ENCODE assay signal across 1 cellular context in the genomic region with DNA sequence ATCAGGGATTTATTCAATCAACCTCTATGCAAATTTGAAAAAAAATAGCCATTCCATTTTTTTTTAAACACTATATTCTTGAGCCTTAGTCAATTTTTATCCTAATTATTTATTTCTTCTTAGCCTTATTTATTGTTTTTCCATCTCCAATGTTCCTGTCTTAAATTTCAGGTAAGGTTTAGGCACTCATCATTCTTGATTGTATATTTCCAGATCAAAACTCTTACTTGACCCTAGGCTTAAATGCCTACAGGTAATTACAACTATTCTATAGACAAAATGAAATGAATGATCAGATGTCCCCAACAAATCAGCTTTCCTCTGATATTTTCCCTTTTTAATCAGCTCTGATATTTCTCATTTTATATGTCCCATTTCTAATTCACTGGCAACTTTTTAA.
A peak's percentile ranks its signal among the peaks of the same experiment; 100 is the strongest.
TF ChIP-seq lines count a peak whose summit lies in the region.

No MANE protein-coding gene starts in this region.

TF ChIP-seq in WTC11, 78 proteins besides CTCF, POLR2A, EP300 and RAD21 (continued from another document):
- TF ChIP-seq, protein P1, sequence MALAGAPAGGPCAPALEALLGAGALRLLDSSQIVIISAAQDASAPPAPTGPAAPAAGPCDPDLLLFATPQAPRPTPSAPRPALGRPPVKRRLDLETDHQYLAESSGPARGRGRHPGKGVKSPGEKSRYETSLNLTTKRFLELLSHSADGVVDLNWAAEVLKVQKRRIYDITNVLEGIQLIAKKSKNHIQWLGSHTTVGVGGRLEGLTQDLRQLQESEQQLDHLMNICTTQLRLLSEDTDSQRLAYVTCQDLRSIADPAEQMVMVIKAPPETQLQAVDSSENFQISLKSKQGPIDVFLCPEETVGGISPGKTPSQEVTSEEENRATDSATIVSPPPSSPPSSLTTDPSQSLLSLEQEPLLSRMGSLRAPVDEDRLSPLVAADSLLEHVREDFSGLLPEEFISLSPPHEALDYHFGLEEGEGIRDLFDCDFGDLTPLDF (CRISPR knock-in tag; IDR thresholded peaks at IDR 0.05): no peak
- TF ChIP-seq FOXJ3 (CRISPR knock-in tag; IDR thresholded peaks at IDR 0.05; ENCODE audit: borderline replicate concordance) (no peak), EMX1 (CRISPR knock-in tag; IDR thresholded peaks at IDR 0.05) (peak; percentile 79; the same call in 1 of the 2 replicates), ZNF671 (CRISPR knock-in tag; IDR thresholded peaks at IDR 0.05) (peak; percentile 60; the same call in 1 of the 2 replicates), NR3C1 (CRISPR knock-in tag; conservative IDR thresholded peaks at IDR 0.05; ENCODE audit: low read depth) (no peak), ZNF416 (CRISPR knock-in tag; IDR thresholded peaks at IDR 0.05) (peak; percentile 56; the same call in 1 of the 2 replicates), ATF6 (CRISPR knock-in tag; IDR thresholded peaks at IDR 0.05) (no peak), ZNF425 (CRISPR knock-in tag; conservative IDR thresholded peaks at IDR 0.05) (no peak; the same call in 1 of the 2 replicates), FOXK1 (CRISPR knock-in tag; IDR thresholded peaks at IDR 0.05) (no peak), E2F5 (CRISPR knock-in tag; IDR thresholded peaks at IDR 0.05) (no peak), PRRX2 (CRISPR knock-in tag; IDR thresholded peaks at IDR 0.05) (peak; percentile 10; the same call in 1 of the 2 replicates), ERG (CRISPR knock-in tag; IDR thresholded peaks at IDR 0.05) (no peak), CDX4 (CRISPR knock-in tag; IDR thresholded peaks at IDR 0.05; ENCODE audit: borderline replicate concordance) (no peak), ZMAT4 (CRISPR knock-in tag; IDR thresholded peaks at IDR 0.05) (peak; percentile 80; the same call in 1 of the 2 replicates), NR2C2 (CRISPR knock-in tag; IDR thresholded peaks at IDR 0.05) (no peak)
- TF ChIP-seq, protein P2, sequence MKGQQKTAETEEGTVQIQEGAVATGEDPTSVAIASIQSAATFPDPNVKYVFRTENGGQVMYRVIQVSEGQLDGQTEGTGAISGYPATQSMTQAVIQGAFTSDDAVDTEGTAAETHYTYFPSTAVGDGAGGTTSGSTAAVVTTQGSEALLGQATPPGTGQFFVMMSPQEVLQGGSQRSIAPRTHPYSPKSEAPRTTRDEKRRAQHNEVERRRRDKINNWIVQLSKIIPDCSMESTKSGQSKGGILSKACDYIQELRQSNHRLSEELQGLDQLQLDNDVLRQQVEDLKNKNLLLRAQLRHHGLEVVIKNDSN (CRISPR knock-in tag; IDR thresholded peaks at IDR 0.05): no peak
- TF ChIP-seq, protein P3, sequence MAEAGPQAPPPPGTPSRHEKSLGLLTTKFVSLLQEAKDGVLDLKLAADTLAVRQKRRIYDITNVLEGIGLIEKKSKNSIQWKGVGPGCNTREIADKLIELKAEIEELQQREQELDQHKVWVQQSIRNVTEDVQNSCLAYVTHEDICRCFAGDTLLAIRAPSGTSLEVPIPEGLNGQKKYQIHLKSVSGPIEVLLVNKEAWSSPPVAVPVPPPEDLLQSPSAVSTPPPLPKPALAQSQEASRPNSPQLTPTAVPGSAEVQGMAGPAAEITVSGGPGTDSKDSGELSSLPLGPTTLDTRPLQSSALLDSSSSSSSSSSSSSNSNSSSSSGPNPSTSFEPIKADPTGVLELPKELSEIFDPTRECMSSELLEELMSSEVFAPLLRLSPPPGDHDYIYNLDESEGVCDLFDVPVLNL (CRISPR knock-in tag; IDR thresholded peaks at IDR 0.05; ENCODE audit: borderline replicate concordance, low read depth): no peak
- TF ChIP-seq, protein P4, sequence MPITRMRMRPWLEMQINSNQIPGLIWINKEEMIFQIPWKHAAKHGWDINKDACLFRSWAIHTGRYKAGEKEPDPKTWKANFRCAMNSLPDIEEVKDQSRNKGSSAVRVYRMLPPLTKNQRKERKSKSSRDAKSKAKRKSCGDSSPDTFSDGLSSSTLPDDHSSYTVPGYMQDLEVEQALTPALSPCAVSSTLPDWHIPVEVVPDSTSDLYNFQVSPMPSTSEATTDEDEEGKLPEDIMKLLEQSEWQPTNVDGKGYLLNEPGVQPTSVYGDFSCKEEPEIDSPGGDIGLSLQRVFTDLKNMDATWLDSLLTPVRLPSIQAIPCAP (CRISPR knock-in tag; IDR thresholded peaks at IDR 0.05): no peak
- TF ChIP-seq, protein P5, sequence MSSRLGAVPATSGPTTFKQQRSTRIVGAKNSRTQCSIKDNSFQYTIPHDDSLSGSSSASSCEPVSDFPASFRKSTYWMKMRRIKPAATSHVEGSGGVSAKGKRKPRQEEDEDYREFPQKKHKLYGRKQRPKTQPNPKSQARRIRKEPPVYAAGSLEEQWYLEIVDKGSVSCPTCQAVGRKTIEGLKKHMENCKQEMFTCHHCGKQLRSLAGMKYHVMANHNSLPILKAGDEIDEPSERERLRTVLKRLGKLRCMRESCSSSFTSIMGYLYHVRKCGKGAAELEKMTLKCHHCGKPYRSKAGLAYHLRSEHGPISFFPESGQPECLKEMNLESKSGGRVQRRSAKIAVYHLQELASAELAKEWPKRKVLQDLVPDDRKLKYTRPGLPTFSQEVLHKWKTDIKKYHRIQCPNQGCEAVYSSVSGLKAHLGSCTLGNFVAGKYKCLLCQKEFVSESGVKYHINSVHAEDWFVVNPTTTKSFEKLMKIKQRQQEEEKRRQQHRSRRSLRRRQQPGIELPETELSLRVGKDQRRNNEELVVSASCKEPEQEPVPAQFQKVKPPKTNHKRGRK (CRISPR knock-in tag; IDR thresholded peaks at IDR 0.05; ENCODE audit: borderline replicate concordance): no peak
- TF ChIP-seq, protein P6, sequence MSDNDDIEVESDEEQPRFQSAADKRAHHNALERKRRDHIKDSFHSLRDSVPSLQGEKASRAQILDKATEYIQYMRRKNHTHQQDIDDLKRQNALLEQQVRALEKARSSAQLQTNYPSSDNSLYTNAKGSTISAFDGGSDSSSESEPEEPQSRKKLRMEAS (CRISPR knock-in tag; IDR thresholded peaks at IDR 0.05): no peak
- TF ChIP-seq, protein P7, sequence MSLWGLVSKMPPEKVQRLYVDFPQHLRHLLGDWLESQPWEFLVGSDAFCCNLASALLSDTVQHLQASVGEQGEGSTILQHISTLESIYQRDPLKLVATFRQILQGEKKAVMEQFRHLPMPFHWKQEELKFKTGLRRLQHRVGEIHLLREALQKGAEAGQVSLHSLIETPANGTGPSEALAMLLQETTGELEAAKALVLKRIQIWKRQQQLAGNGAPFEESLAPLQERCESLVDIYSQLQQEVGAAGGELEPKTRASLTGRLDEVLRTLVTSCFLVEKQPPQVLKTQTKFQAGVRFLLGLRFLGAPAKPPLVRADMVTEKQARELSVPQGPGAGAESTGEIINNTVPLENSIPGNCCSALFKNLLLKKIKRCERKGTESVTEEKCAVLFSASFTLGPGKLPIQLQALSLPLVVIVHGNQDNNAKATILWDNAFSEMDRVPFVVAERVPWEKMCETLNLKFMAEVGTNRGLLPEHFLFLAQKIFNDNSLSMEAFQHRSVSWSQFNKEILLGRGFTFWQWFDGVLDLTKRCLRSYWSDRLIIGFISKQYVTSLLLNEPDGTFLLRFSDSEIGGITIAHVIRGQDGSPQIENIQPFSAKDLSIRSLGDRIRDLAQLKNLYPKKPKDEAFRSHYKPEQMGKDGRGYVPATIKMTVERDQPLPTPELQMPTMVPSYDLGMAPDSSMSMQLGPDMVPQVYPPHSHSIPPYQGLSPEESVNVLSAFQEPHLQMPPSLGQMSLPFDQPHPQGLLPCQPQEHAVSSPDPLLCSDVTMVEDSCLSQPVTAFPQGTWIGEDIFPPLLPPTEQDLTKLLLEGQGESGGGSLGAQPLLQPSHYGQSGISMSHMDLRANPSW (CRISPR knock-in tag; conservative IDR thresholded peaks at IDR 0.05; ENCODE audit: low read depth): no peak
- TF ChIP-seq, protein P8, sequence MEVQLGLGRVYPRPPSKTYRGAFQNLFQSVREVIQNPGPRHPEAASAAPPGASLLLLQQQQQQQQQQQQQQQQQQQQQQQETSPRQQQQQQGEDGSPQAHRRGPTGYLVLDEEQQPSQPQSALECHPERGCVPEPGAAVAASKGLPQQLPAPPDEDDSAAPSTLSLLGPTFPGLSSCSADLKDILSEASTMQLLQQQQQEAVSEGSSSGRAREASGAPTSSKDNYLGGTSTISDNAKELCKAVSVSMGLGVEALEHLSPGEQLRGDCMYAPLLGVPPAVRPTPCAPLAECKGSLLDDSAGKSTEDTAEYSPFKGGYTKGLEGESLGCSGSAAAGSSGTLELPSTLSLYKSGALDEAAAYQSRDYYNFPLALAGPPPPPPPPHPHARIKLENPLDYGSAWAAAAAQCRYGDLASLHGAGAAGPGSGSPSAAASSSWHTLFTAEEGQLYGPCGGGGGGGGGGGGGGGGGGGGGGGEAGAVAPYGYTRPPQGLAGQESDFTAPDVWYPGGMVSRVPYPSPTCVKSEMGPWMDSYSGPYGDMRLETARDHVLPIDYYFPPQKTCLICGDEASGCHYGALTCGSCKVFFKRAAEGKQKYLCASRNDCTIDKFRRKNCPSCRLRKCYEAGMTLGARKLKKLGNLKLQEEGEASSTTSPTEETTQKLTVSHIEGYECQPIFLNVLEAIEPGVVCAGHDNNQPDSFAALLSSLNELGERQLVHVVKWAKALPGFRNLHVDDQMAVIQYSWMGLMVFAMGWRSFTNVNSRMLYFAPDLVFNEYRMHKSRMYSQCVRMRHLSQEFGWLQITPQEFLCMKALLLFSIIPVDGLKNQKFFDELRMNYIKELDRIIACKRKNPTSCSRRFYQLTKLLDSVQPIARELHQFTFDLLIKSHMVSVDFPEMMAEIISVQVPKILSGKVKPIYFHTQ (CRISPR knock-in tag; IDR thresholded peaks at IDR 0.05): peak; percentile 51; the same call in 1 of the 2 replicates
